15 cellular contexts compared by ENCODE assay signal in genomic region chr13:63448654-63449053, GRCh38.
DNase-seq lines count a peak whose midpoint lies in the region; ATAC-seq, FAIRE-seq and TF ChIP-seq lines count a peak whose summit lies in the region.
"Had no signal": no experiment of that assay in that cellular context is flagged by ENCODE, and none has a peak within 500 bp of the region (broad histone marks: within the 10 kb centered on the region; RNA-seq: fewer than 3 reads in every experiment).

No MANE protein-coding gene starts in this region.

- no peak overlapping the region for H3K4me3 Mint-ChIP-seq in chondrocyte (ENCODE audit: unreplicated experiment)
- H3K4me3 Mint-ChIP-seq: CD4-positive, alpha-beta T cell had no signal

- H2AFZ ChIP-seq in IMR-90 (replicated peaks; ENCODE audit: low read length, poor library complexity) = no peak overlapping the region
- H2AFZ ChIP-seq in osteoblast (ENCODE audit: low read length) = peak overlapping the region; percentile 76

- FAIRE-seq in D721Med (lab: Jason Lieb, UNC) (peak; percentile 63), HTR-8/SVneo (lab: Jason Lieb, UNC) (no peak)

- peaks cover 13% of the 10 kb centered on the region for H3K4me1 Mint-ChIP-seq in chondrocyte (ENCODE audit: low read depth)

- H3K36me3 ChIP-seq in IMR-90 (ENCODE audit: control insufficient read depth, insufficient read depth, low read length) (no peaks in the 10 kb centered on the region), osteoblast (ENCODE audit: insufficient read depth, low read length) (no peaks in the 10 kb centered on the region)
- H3K36me3 ChIP-seq: BLaER1 treated with 17β-estradiol and CSF1 and Interleukin-3, amounts not matched to agents 10 nM and 100 nM had no signal

- H3K27me3 ChIP-seq in IMR-90 (ENCODE audit: control insufficient read depth, insufficient read depth, low read length) = no peaks in the 10 kb centered on the region
- no peaks in the 10 kb centered on the region for H3K27me3 ChIP-seq in osteoblast (ENCODE audit: insufficient read depth, low read length)
- H3K27me3 ChIP-seq: BLaER1 treated with 17β-estradiol and CSF1 and Interleukin-3, amounts not matched to agents 10 nM and 100 nM had no signal

- POLR2A ChIA-PET in IMR-90 (lab: Charles Lee; ENCODE audit: unreplicated experiment) = no interaction called here

- no TSS peak for BruUV-seq in IMR-90 (replicated peaks; lab: Mats Ljungman, UMichigan)

- H3K18ac ChIP-seq in IMR-90 (ENCODE audit: low read depth, low read length) = peak overlapping the region; percentile 76; the same call in 1 of the 2 replicates

- H3K4me3 ChIP-seq in IMR-90 (ENCODE audit: insufficient read depth, low read depth, low read length) (no peak overlapping the region), osteoblast (ENCODE audit: insufficient read depth, low read length) (no peak overlapping the region)
- H3K4me3 ChIP-seq: BLaER1 treated with 17β-estradiol and CSF1 and Interleukin-3, amounts not matched to agents 10 nM and 100 nM had no signal

- intact Hi-C loops in IMR-90 (cut with micrococcal nuclease) = no loop called here

- in situ Hi-C loops in IMR-90 (cut with MboI; ENCODE audit: low sequenced_read_pairs) = no loop called here

- H2BK20ac ChIP-seq in IMR-90 (ENCODE audit: low read depth, low read length) = no peak overlapping the region

- WGBS in IMR-90 (ENCODE audit: extremely low coverage in 2 of 2, insufficient read length in 1 of 2), 2 experiments = no CpG with 5 or more reads among the region's 1 CpG

- peak; percentile 40 for ATAC-seq in IMR-90 (ENCODE audit: low read depth)
- ATAC-seq in GM21367 (IDR thresholded peaks at IDR 0.05; ENCODE audit: unreplicated experiment) = no peak

- no peak for TF ChIP-seq CTCF in D721Med (IDR thresholded peaks at IDR 0.05; ENCODE audit: insufficient read depth, missing control alignments)
- no peak for TF ChIP-seq CTCF in IMR-90 (conservative IDR thresholded peaks at IDR 0.05; ENCODE audit: low read depth, low read length)
- TF ChIP-seq CTCF in chondrocyte (IDR thresholded peaks at IDR 0.05) = no peak
- TF ChIP-seq CTCF in osteoblast (IDR thresholded peaks at IDR 0.05; ENCODE audit: extremely low read depth, low read depth, low read length) = no peak

- peak overlapping the region; percentile 74 for H2BK5ac ChIP-seq in IMR-90 (ENCODE audit: low read depth, low read length, poor library complexity, severe bottlenecking)

- DNase-seq in D721Med (ENCODE audit: insufficient read length, low spot score) (no peak), IMR-90 (peak; percentile 40), chondrocyte (ENCODE audit: low spot score) (no peak), osteoblast (ENCODE audit: insufficient read length, low spot score, missing footprints) (no peak), RKO (ENCODE audit: low spot score) (no peak), HTR-8/SVneo (ENCODE audit: insufficient read length, low spot score) (no peak), DMS153 treated with DMSO at 0.1 percent for 48 hours (lab: John Stamatoyannopoulos, UW; ENCODE audit: unreplicated experiment) (no peak)
- DNase-seq: ACHN; CD4-positive, alpha-beta T cell; DMS153; DND-41; GF-D8; HCEC 1CT had no signal

- H3K56ac ChIP-seq in IMR-90 (ENCODE audit: extremely low read depth, insufficient read depth, low read length) = no peak overlapping the region; the same call in 1 of the 2 replicates

- 0 out of 2 replicates have a peak overlapping the region, but pooled peaks have one; percentile 23 for H4K5ac ChIP-seq in IMR-90 (ENCODE audit: low read depth, low read length)

- H3K4me2 ChIP-seq in IMR-90 (ENCODE audit: low read depth, low read length) (no peak overlapping the region), osteoblast (ENCODE audit: insufficient read depth, low read length) (peak overlapping the region; percentile 28)
- H3K4me2 ChIP-seq: BLaER1 treated with 17β-estradiol and CSF1 and Interleukin-3, amounts not matched to agents 10 nM and 100 nM had no signal

- no peak for TF ChIP-seq RAD21 in IMR-90 (IDR thresholded peaks at IDR 0.05; ENCODE audit: low read length)

- dilution Hi-C loops in IMR-90 (cut with HindIII; ENCODE audit: low sequenced_read_pairs, unreplicated experiment) = no loop called here

- H3K27ac ChIP-seq in IMR-90 (ENCODE audit: insufficient read depth, low read length) (peak overlapping the region; percentile 49), osteoblast (ENCODE audit: low read depth, low read length) (peak overlapping the region; percentile 65)
- H3K27ac ChIP-seq: BLaER1 treated with 17β-estradiol and CSF1 and Interleukin-3, amounts not matched to agents 10 nM and 100 nM had no signal

- H2BK15ac ChIP-seq in IMR-90 (ENCODE audit: low read depth, low read length) = no peak overlapping the region

- H3K9me3 ChIP-seq in IMR-90 (ENCODE audit: control insufficient read depth, insufficient read depth, low read length) = no peaks in the 10 kb centered on the region
- no peaks in the 10 kb centered on the region for H3K9me3 ChIP-seq in osteoblast (ENCODE audit: low read depth, low read length)
- H3K9me3 ChIP-seq: BLaER1 treated with 17β-estradiol and CSF1 and Interleukin-3, amounts not matched to agents 10 nM and 100 nM had no signal

- H3K9ac ChIP-seq in IMR-90 (ENCODE audit: low read depth, low read length) = no peak overlapping the region
- H3K9ac ChIP-seq: BLaER1 treated with 17β-estradiol and CSF1 and Interleukin-3, amounts not matched to agents 10 nM and 100 nM had no signal

- H3K4ac ChIP-seq in IMR-90 (ENCODE audit: low read depth, low read length) = no peak overlapping the region

- peak overlapping the region in 1 of 2 experiments; percentile 35; a peak in 1 of 4 replicates for H4K8ac ChIP-seq in IMR-90 (ENCODE audit: low read depth in 2 of 2, low read length in 2 of 2)

- peaks cover 6% of the 10 kb centered on the region for H3K9me3 Mint-ChIP-seq in chondrocyte (ENCODE audit: low read depth)

- H3K79me2 ChIP-seq in osteoblast (ENCODE audit: insufficient read depth, low read length) = no peaks in the 10 kb centered on the region

- H2AK9ac ChIP-seq in IMR-90 (replicated peaks; ENCODE audit: low read depth, low read length, poor library complexity) = no peak overlapping the region

- no peak overlapping the region for H2AK5ac ChIP-seq in IMR-90 (ENCODE audit: low read depth, low read length)

- H3K14ac ChIP-seq in IMR-90 (replicated peaks; ENCODE audit: low read depth, low read length) = 0 out of 2 replicates have a peak overlapping the region, but pooled peaks have one; percentile 9

- no peak for TF ChIP-seq POLR2A in IMR-90 (IDR thresholded peaks at IDR 0.05; ENCODE audit: low read depth, low read length)

- H3K79me1 ChIP-seq in IMR-90 (ENCODE audit: low read depth in 1 of 2, low read length in 2 of 2) = no peaks in the 10 kb centered on the region

- no peaks in the 10 kb centered on the region for H3K9me1 ChIP-seq in IMR-90 (ENCODE audit: insufficient read depth, low read length)

- no peaks in the 10 kb centered on the region for H3K27me3 Mint-ChIP-seq in chondrocyte (ENCODE audit: low read depth)
- H3K27me3 Mint-ChIP-seq: CD4-positive, alpha-beta T cell had no signal

- peak overlapping the region; percentile 51 for H3K27ac Mint-ChIP-seq in chondrocyte (ENCODE audit: unreplicated experiment)
- H3K27ac Mint-ChIP-seq: CD4-positive, alpha-beta T cell had no signal

- H4K20me1 ChIP-seq in IMR-90 (ENCODE audit: insufficient read depth, low read length) (no peaks in the 10 kb centered on the region), osteoblast (ENCODE audit: insufficient read depth, low read length) (no peaks in the 10 kb centered on the region)
- H4K20me1 ChIP-seq: BLaER1 treated with 17β-estradiol and CSF1 and Interleukin-3, amounts not matched to agents 10 nM and 100 nM had no signal

- H3K36me3 Mint-ChIP-seq in chondrocyte (ENCODE audit: low read depth) = no peaks in the 10 kb centered on the region

- CTCF ChIA-PET in IMR-90 (lab: Yijun Ruan, JAX) = no interaction called here

- no peak overlapping the region for H3K23ac ChIP-seq in IMR-90 (ENCODE audit: low read depth, low read length)

- H2BK120ac ChIP-seq in IMR-90 (ENCODE audit: low read depth, low read length) = no peak overlapping the region

- H3K4me1 ChIP-seq in IMR-90 (ENCODE audit: control insufficient read depth, insufficient read depth, low read length) (peaks cover 2% of the 10 kb centered on the region), osteoblast (ENCODE audit: insufficient read depth, low read length) (peaks cover 9% of the 10 kb centered on the region)
- H3K4me1 ChIP-seq: BLaER1 treated with 17β-estradiol and CSF1 and Interleukin-3, amounts not matched to agents 10 nM and 100 nM had no signal

- H4K91ac ChIP-seq in IMR-90 (ENCODE audit: insufficient read depth, low read depth, low read length) = no peak overlapping the region

TF ChIP-seq in IMR-90, 13 proteins besides CTCF, POLR2A, EP300 and RAD21 (continues in another document):
- no peak for TF ChIP-seq BHLHE40 (IDR thresholded peaks at IDR 0.05; ENCODE audit: low read depth, low read length)
- no peak for TF ChIP-seq CHD1 (IDR thresholded peaks at IDR 0.05; ENCODE audit: low read depth, low read length)
- TF ChIP-seq CEBPB (IDR thresholded peaks at IDR 0.05; ENCODE audit: low read depth, low read length) = no peak
- no peak for TF ChIP-seq RFX5 (IDR thresholded peaks at IDR 0.05; ENCODE audit: low read depth, low read length)
- no peak for TF ChIP-seq MAZ (IDR thresholded peaks at IDR 0.05; ENCODE audit: borderline replicate concordance, low read depth, low read length)
- no peak for TF ChIP-seq ELK1 (IDR thresholded peaks at IDR 0.05; ENCODE audit: borderline replicate concordance, low read depth, low read length)
- TF ChIP-seq FOS (IDR thresholded peaks at IDR 0.05; ENCODE audit: low read depth, low read length) = no peak
- no peak for TF ChIP-seq RCOR1 (IDR thresholded peaks at IDR 0.05; ENCODE audit: insufficient replicate concordance, low read length)
- no peak for TF ChIP-seq NFE2L2 (IDR thresholded peaks at IDR 0.05; ENCODE audit: low read depth, low read length)
- no peak for TF ChIP-seq USF2 (IDR thresholded peaks at IDR 0.05; ENCODE audit: low read depth, low read length)
- TF ChIP-seq SMC3 (IDR thresholded peaks at IDR 0.05; ENCODE audit: low read depth, low read length) = no peak
